ENCODE assay signal across 1 cellular context in the genomic region with DNA sequence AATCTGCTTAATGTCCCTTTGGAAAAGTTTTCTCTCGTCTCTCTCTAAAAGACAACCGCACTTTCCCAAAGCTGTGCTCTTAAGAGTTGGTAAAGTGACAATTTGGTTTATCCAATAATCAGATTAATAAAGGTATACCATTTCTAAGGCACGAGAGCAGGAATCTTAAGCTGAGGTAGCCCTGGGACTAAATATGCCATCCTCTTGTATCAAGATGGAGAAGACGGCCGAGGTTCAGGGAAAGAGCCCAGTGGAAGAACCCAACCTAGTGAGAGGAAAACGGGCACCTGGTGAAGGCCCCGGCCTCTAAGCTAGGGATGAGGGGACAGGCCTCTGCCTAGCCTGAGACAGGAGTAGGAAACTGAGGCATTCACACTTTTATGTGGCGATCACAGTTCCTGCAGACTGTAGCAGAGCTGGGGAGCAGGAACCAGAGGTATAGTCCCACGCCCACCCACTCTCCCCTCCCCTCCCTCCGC.
TF ChIP-seq lines count a peak whose summit lies in the region.

No MANE protein-coding gene starts in this region.

TF ChIP-seq in K562, 482 proteins besides CTCF, POLR2A, EP300 and RAD21 (continued from another document and continues in another):
- no peak for TF ChIP-seq POLR3G (IDR thresholded peaks at IDR 0.05; ENCODE audit: extremely low read depth, insufficient read length, insufficient replicate concordance)
- TF ChIP-seq BRD9 (IDR thresholded peaks at IDR 0.05; ENCODE audit: low read depth, partially characterized antibody) = no peak
- no peak for TF ChIP-seq TAF15 (IDR thresholded peaks at IDR 0.05; ENCODE audit: low read depth, low read length)
- no peak for TF ChIP-seq KLF10 (CRISPR knock-in tag; IDR thresholded peaks at IDR 0.05)
- TF ChIP-seq RBFOX2 (IDR thresholded peaks at IDR 0.05; ENCODE audit: low read depth, low read length) = no peak
- no peak for TF ChIP-seq RFX7 (CRISPR knock-in tag; IDR thresholded peaks at IDR 0.05)
- TF ChIP-seq, protein P1, sequence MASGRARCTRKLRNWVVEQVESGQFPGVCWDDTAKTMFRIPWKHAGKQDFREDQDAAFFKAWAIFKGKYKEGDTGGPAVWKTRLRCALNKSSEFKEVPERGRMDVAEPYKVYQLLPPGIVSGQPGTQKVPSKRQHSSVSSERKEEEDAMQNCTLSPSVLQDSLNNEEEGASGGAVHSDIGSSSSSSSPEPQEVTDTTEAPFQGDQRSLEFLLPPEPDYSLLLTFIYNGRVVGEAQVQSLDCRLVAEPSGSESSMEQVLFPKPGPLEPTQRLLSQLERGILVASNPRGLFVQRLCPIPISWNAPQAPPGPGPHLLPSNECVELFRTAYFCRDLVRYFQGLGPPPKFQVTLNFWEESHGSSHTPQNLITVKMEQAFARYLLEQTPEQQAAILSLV (tag; IDR thresholded peaks at IDR 0.05) = no peak
- no peak for TF ChIP-seq BRD4 (IDR thresholded peaks at IDR 0.05)
- no peak for TF ChIP-seq IFI16 (CRISPR knock-in tag; IDR thresholded peaks at IDR 0.05)
- peak in 1 of 2 experiments; percentile 37; a peak in 1 of 4 replicates for TF ChIP-seq TEAD1 (CRISPR knock-in tag; IDR thresholded peaks at IDR 0.05)
- no peak for TF ChIP-seq ZNF311 (CRISPR knock-in tag; IDR thresholded peaks at IDR 0.05)
- TF ChIP-seq, protein P2, sequence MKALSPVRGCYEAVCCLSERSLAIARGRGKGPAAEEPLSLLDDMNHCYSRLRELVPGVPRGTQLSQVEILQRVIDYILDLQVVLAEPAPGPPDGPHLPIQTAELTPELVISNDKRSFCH (CRISPR knock-in tag; IDR thresholded peaks at IDR 0.05) = no peak
- TF ChIP-seq, protein P2 (tag; IDR thresholded peaks at IDR 0.05) = no peak
- TF ChIP-seq, protein P3, sequence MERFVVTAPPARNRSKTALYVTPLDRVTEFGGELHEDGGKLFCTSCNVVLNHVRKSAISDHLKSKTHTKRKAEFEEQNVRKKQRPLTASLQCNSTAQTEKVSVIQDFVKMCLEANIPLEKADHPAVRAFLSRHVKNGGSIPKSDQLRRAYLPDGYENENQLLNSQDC (CRISPR knock-in tag; IDR thresholded peaks at IDR 0.05) = 0 out of 2 replicates have a peak, but pooled peaks have one; percentile 45
- TF ChIP-seq NR2F6 (CRISPR knock-in tag; IDR thresholded peaks at IDR 0.05) = no peak
- TF ChIP-seq DNMT1 (IDR thresholded peaks at IDR 0.05) = no peak
- no peak for TF ChIP-seq ZNF12 (CRISPR knock-in tag; IDR thresholded peaks at IDR 0.05)
- TF ChIP-seq SNIP1 (IDR thresholded peaks at IDR 0.05; ENCODE audit: low read depth) = no peak
- 0 out of 2 replicates have a peak, but pooled peaks have one; percentile 61 for TF ChIP-seq LCOR (CRISPR knock-in tag; IDR thresholded peaks at IDR 0.05)
- no peak for TF ChIP-seq ZC3H11A (IDR thresholded peaks at IDR 0.05; ENCODE audit: low read depth, low read length)
- TF ChIP-seq, protein P4, sequence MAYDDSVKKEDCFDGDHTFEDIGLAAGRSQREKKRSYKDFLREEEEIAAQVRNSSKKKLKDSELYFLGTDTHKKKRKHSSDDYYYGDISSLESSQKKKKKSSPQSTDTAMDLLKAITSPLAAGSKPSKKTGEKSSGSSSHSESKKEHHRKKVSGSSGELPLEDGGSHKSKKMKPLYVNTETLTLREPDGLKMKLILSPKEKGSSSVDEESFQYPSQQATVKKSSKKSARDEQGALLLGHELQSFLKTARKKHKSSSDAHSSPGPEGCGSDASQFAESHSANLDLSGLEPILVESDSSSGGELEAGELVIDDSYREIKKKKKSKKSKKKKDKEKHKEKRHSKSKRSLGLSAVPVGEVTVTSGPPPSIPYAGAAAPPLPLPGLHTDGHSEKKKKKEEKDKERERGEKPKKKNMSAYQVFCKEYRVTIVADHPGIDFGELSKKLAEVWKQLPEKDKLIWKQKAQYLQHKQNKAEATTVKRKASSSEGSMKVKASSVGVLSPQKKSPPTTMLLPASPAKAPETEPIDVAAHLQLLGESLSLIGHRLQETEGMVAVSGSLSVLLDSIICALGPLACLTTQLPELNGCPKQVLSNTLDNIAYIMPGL (CRISPR knock-in tag; IDR thresholded peaks at IDR 0.05) = no peak
- TF ChIP-seq SIX5 (IDR thresholded peaks at IDR 0.05; ENCODE audit: borderline replicate concordance in 1 of 2, insufficient read depth in 1 of 2, low read depth in 1 of 2, low read length in 2 of 2) = no peak
- no peak for TF ChIP-seq ZBTB1 (CRISPR knock-in tag; IDR thresholded peaks at IDR 0.05; ENCODE audit: borderline replicate concordance, low read depth)
- TF ChIP-seq, protein P5, sequence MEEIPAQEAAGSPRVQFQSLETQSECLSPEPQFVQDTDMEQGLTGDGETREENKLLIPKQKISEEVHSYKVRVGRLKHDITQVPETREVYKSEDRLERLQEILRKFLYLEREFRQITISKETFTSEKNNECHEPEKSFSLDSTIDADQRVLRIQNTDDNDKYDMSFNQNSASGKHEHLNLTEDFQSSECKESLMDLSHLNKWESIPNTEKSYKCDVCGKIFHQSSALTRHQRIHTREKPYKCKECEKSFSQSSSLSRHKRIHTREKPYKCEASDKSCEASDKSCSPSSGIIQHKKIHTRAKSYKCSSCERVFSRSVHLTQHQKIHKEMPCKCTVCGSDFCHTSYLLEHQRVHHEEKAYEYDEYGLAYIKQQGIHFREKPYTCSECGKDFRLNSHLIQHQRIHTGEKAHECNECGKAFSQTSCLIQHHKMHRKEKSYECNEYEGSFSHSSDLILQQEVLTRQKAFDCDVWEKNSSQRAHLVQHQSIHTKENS (CRISPR knock-in tag; IDR thresholded peaks at IDR 0.05) = no peak
- TF ChIP-seq, protein P6, sequence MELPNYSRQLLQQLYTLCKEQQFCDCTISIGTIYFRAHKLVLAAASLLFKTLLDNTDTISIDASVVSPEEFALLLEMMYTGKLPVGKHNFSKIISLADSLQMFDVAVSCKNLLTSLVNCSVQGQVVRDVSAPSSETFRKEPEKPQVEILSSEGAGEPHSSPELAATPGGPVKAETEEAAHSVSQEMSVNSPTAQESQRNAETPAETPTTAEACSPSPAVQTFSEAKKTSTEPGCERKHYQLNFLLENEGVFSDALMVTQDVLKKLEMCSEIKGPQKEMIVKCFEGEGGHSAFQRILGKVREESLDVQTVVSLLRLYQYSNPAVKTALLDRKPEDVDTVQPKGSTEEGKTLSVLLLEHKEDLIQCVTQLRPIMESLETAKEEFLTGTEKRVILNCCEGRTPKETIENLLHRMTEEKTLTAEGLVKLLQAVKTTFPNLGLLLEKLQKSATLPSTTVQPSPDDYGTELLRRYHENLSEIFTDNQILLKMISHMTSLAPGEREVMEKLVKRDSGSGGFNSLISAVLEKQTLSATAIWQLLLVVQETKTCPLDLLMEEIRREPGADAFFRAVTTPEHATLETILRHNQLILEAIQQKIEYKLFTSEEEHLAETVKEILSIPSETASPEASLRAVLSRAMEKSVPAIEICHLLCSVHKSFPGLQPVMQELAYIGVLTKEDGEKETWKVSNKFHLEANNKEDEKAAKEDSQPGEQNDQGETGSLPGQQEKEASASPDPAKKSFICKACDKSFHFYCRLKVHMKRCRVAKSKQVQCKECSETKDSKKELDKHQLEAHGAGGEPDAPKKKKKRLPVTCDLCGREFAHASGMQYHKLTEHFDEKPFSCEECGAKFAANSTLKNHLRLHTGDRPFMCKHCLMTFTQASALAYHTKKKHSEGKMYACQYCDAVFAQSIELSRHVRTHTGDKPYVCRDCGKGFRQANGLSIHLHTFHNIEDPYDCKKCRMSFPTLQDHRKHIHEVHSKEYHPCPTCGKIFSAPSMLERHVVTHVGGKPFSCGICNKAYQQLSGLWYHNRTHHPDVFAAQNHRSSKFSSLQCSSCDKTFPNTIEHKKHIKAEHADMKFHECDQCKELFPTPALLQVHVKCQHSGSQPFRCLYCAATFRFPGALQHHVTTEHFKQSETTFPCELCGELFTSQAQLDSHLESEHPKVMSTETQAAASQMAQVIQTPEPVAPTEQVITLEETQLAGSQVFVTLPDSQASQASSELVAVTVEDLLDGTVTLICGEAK (IDR thresholded peaks at IDR 0.05) = no peak
- TF ChIP-seq, protein P6 (CRISPR knock-in tag; IDR thresholded peaks at IDR 0.05) = no peak
- TF ChIP-seq DACH1 (IDR thresholded peaks at IDR 0.05; ENCODE audit: partially characterized antibody) = peak; percentile 15
- TF ChIP-seq, protein P7, sequence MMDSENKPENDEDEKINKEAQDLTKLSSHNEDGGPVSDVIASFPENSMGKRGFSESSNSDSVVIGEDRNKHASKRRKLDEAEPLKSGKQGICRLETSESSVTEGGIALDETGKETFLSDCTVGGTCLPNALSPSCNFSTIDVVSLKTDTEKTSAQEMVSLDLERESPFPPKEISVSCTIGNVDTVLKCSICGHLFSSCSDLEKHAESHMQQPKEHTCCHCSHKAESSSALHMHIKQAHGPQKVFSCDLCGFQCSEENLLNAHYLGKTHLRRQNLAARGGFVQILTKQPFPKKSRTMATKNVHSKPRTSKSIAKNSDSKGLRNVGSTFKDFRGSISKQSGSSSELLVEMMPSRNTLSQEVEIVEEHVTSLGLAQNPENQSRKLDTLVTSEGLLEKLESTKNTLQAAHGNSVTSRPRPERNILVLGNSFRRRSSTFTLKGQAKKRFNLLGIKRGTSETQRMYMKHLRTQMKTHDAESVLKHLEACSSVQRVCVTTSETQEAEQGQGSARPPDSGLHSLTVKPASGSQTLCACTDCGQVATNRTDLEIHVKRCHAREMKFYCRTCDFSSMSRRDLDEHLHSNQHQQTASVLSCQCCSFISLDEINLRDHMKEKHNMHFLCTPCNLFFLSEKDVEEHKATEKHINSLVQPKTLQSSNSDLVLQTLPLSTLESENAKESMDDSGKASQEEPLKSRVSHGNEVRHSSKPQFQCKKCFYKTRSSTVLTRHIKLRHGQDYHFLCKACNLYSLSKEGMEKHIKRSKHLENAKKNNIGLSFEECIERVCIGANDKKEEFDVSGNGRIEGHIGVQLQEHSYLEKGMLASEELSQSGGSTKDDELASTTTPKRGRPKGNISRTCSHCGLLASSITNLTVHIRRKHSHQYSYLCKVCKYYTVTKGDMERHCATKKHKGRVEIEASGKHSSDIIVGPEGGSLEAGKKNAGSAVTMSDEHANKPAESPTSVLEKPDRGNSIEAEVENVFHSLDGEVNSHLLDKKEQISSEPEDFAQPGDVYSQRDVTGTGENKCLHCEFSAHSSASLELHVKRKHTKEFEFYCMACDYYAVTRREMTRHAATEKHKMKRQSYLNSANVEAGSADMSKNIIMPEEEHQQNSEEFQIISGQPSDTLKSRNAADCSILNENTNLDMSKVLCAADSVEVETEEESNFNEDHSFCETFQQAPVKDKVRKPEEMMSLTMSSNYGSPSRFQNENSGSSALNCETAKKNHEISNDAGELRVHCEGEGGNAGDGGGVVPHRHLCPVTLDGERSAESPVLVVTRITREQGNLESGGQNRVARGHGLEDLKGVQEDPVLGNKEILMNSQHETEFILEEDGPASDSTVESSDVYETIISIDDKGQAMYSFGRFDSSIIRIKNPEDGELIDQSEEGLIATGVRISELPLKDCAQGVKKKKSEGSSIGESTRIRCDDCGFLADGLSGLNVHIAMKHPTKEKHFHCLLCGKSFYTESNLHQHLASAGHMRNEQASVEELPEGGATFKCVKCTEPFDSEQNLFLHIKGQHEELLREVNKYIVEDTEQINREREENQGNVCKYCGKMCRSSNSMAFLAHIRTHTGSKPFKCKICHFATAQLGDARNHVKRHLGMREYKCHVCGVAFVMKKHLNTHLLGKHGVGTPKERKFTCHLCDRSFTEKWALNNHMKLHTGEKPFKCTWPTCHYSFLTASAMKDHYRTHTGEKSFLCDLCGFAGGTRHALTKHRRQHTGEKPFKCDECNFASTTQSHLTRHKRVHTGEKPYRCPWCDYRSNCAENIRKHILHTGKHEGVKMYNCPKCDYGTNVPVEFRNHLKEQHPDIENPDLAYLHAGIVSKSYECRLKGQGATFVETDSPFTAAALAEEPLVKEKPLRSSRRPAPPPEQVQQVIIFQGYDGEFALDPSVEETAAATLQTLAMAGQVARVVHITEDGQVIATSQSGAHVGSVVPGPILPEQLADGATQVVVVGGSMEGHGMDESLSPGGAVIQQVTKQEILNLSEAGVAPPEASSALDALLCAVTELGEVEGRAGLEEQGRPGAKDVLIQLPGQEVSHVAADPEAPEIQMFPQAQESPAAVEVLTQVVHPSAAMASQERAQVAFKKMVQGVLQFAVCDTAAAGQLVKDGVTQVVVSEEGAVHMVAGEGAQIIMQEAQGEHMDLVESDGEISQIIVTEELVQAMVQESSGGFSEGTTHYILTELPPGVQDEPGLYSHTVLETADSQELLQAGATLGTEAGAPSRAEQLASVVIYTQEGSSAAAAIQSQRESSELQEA (IDR thresholded peaks at IDR 0.05; ENCODE audit: low read depth) = no peak
- TF ChIP-seq FOXA3 (CRISPR knock-in tag; conservative IDR thresholded peaks at IDR 0.05 in 1 of 2, IDR thresholded peaks at IDR 0.05 in 1 of 2) = 0 out of 4 replicates have a peak, but pooled peaks of 1 of the 2 experiments have one; percentile 10
- TF ChIP-seq PTRF (tag; IDR thresholded peaks at IDR 0.05) = no peak
- no peak for TF ChIP-seq RBM34 (IDR thresholded peaks at IDR 0.05; ENCODE audit: borderline replicate concordance, insufficient read depth, low read length)
- TF ChIP-seq SMC3 (conservative IDR thresholded peaks at IDR 0.05; ENCODE audit: insufficient read depth, low read depth, low read length) = no peak
- TF ChIP-seq TCFL5 (CRISPR knock-in tag; conservative IDR thresholded peaks at IDR 0.05) = no peak
